8 cellular contexts compared by ENCODE assay signal in genomic region chr2:47906261-47907096, GRCh38. TPM values are rescaled to one million over a fixed set of nuclear protein-coding genes. Genes with fewer than 3 reads are reported as not detected.
A peak's percentile ranks its signal among the peaks of the same experiment; 100 is the strongest.
DNase-seq lines count a peak whose midpoint lies in the region; ATAC-seq, FAIRE-seq and TF ChIP-seq lines count a peak whose summit lies in the region.

Gene FBXO11, minus strand, starts transcription at chr2:47906498. Its CDS starts 778 bp downstream, at chr2:47905720.

- peaks cover 44% of the 10 kb centered on the region for H3K4me1 Mint-ChIP-seq in activated T-helper 2 cell treated with anti-CD3 and anti-CD28 coated beads, Interferon-gamma antibody, Interleukin-2, Interleukin-4, amounts not matched to agents 10 μg/mL and 5 μg/mL and 100 μg/mL, durations not matched to agents 14 hours and 24 hours and 36 hours (ENCODE audit: low read depth)
- H3K4me1 Mint-ChIP-seq in natural killer cell, result peaks cover 41 to 44% of the 10 kb centered on the region in 2 donors

- peak within 1 kb of the TSS; percentile 93 for H3K9ac ChIP-seq in ES-I3 (ENCODE audit: low read depth, low read length)

- no peaks in the 10 kb centered on the region; the same call in 1 of the 2 replicates for H3K36me3 ChIP-seq in ES-I3 (ENCODE audit: insufficient read depth, low read length)
- H3K36me3 ChIP-seq in RWPE2 (ENCODE audit: low read depth), result peaks cover 8% of the 10 kb centered on the region

- peak; percentile 86 for ATAC-seq in RWPE2 (ENCODE audit: low read depth)
- ATAC-seq in natural killer cell, result peak; percentile 80 to 94 (median 82)

- H3K4me3 Mint-ChIP-seq in activated T-helper 2 cell treated with anti-CD3 and anti-CD28 coated beads, Interferon-gamma antibody, Interleukin-2, Interleukin-4, amounts not matched to agents 10 μg/mL and 5 μg/mL and 100 μg/mL, durations not matched to agents 14 hours and 24 hours and 36 hours (ENCODE audit: low read depth), result peak within 1 kb of the TSS; percentile 80
- H3K4me3 Mint-ChIP-seq in natural killer cell, result peak within 1 kb of the TSS; percentile 95

- peak within 1 kb of the TSS; percentile 97 for H3K27ac ChIP-seq in RWPE2 (ENCODE audit: poor library complexity, severe bottlenecking)

- H3K36me3 Mint-ChIP-seq in activated T-helper 2 cell treated with anti-CD3 and anti-CD28 coated beads, Interferon-gamma antibody, Interleukin-2, Interleukin-4, amounts not matched to agents 10 μg/mL and 5 μg/mL and 100 μg/mL, durations not matched to agents 14 hours and 24 hours and 36 hours (ENCODE audit: low read depth), result peaks cover 12% of the 10 kb centered on the region
- H3K36me3 Mint-ChIP-seq in natural killer cell, result no peaks in the 10 kb centered on the region

- TF ChIP-seq POLR2A in H54 (IDR thresholded peaks at IDR 0.05; ENCODE audit: low read depth, low read length), result peak; percentile 87

- H3K4me3 ChIP-seq in RWPE2 (ENCODE audit: severe bottlenecking), result peak within 1 kb of the TSS; percentile 98

- DNase-seq in H54 (ENCODE audit: insufficient read length, low spot score) (peak; percentile 76), LoVo (ENCODE audit: low spot score) (peak; percentile 95), RWPE2 (ENCODE audit: low spot score) (peak; percentile 97), fibroblast of peridontal ligament (ENCODE audit: extremely low read depth) (peak; percentile 98), natural killer cell (peak; percentile 90)
- peak; percentile 95 for DNase-seq in activated T-helper 2 cell treated with anti-CD3 and anti-CD28 coated beads, Interferon-gamma antibody, Interleukin-2, Interleukin-4, amounts not matched to agents 10 μg/mL and 5 μg/mL and 100 μg/mL, durations not matched to agents 14 hours and 24 hours and 36 hours (ENCODE audit: low spot score)
- peak; percentile 97 for DNase-seq in stimulated activated naive CD4-positive, alpha-beta T cell treated with Interleukin-2 at 50 U/mL for 16 hours (lab: John Stamatoyannopoulos, UW)

- TF ChIP-seq CTCF in RWPE2 (IDR thresholded peaks at IDR 0.05; ENCODE audit: poor library complexity, severe bottlenecking) (peak; percentile 50), natural killer cell (IDR thresholded peaks at IDR 0.05) (peak; percentile 60)

- peak within 1 kb of the TSS; percentile 94 for H3K27ac Mint-ChIP-seq in activated T-helper 2 cell treated with anti-CD3 and anti-CD28 coated beads, Interferon-gamma antibody, Interleukin-2, Interleukin-4, amounts not matched to agents 10 μg/mL and 5 μg/mL and 100 μg/mL, durations not matched to agents 14 hours and 24 hours and 36 hours
- peak within 1 kb of the TSS; percentile 93 to 98 for H3K27ac Mint-ChIP-seq in natural killer cell

- H3K9me3 Mint-ChIP-seq in activated T-helper 2 cell treated with anti-CD3 and anti-CD28 coated beads, Interferon-gamma antibody, Interleukin-2, Interleukin-4, amounts not matched to agents 10 μg/mL and 5 μg/mL and 100 μg/mL, durations not matched to agents 14 hours and 24 hours and 36 hours, result no peaks in the 10 kb centered on the region
- H3K9me3 Mint-ChIP-seq in natural killer cell, result no peaks in the 10 kb centered on the region

- no peaks in the 10 kb centered on the region for H3K9me3 ChIP-seq in ES-I3 (ENCODE audit: control insufficient read depth, insufficient read depth, low read length)
- no peaks in the 10 kb centered on the region for H3K9me3 ChIP-seq in RWPE2 (ENCODE audit: severe bottlenecking)

- intact Hi-C loops in activated T-helper 2 cell treated with anti-CD3 and anti-CD28 coated beads, Interferon-gamma antibody, Interleukin-2, Interleukin-4, amounts not matched to agents 10 μg/mL and 5 μg/mL and 100 μg/mL, durations not matched to agents 14 hours and 24 hours and 36 hours (cut with micrococcal nuclease), result loop anchor here (1.0 to 5.0 kb wide), 8 partner anchors 49 to 542 kb away; partner anchors contain the start of genes MSH2 and MSH6
- intact Hi-C loops in natural killer cell (cut with micrococcal nuclease), result loop anchor here (1.0 to 5.0 kb wide), 5 partner anchors 18 to 516 kb away; partner anchors contain the start of gene MSH6

- no peaks in the 10 kb centered on the region for H3K27me3 Mint-ChIP-seq in activated T-helper 2 cell treated with anti-CD3 and anti-CD28 coated beads, Interferon-gamma antibody, Interleukin-2, Interleukin-4, amounts not matched to agents 10 μg/mL and 5 μg/mL and 100 μg/mL, durations not matched to agents 14 hours and 24 hours and 36 hours (ENCODE audit: low read depth)
- H3K27me3 Mint-ChIP-seq in natural killer cell (ENCODE audit: low read depth in 2 of 2), result no peaks in the 10 kb centered on the region

- no peaks in the 10 kb centered on the region for H3K27me3 ChIP-seq in RWPE2 (ENCODE audit: insufficient read depth, poor library complexity, severe bottlenecking)

- FAIRE-seq in H54 (lab: Jason Lieb, UNC), result peak; percentile 99

- H3K4me1 ChIP-seq in ES-I3 (ENCODE audit: insufficient read depth, low read length) (no peaks in the 10 kb centered on the region), RWPE2 (ENCODE audit: insufficient read depth, poor library complexity, severe bottlenecking) (no peaks in the 10 kb centered on the region)

RNA-seq across cellular contexts. Expression of gene FBXO11, which starts in this region (rescaled TPM):
- 57.9 and 58.6 TPM in 2 replicates for total RNA-seq in activated T-helper 2 cell treated with anti-CD3 and anti-CD28 coated beads, Interferon-gamma antibody, Interleukin-2, Interleukin-4, amounts not matched to agents 10 μg/mL and 5 μg/mL and 100 μg/mL, durations not matched to agents 14 hours and 24 hours and 36 hours
- 100 to 1,000 TPM; 104 to 110 (median 105) TPM for total RNA-seq in natural killer cell

Comparison
In these comparisons a context has a peak if more than half of its experiments do, and no peak if none do; other contexts are left out.
1. Peak in every context shown above with its lines: DNase-seq, ATAC-seq, H3K4me3 ChIP-seq and H3K27ac ChIP-seq.